In genomic region chr6:150492507-150492906, GRCh38 we compare ENCODE assay signal across 15 cellular contexts.
A peak's percentile ranks its signal among the peaks of the same experiment; 100 is the strongest.
DNase-seq lines count a peak whose midpoint lies in the region; ATAC-seq and TF ChIP-seq lines count a peak whose summit lies in the region.
"Had no signal": no experiment of that assay in that cellular context is flagged by ENCODE, and none has a peak within 500 bp of the region (broad histone marks: within the 10 kb centered on the region; RNA-seq: fewer than 3 reads in every experiment).

No MANE protein-coding gene starts in this region.

- H3K27me3 ChIP-seq in endodermal cell (ENCODE audit: control insufficient read depth, insufficient read depth, low read length, poor library complexity, severe bottlenecking): no peaks in the 10 kb centered on the region
- H3K27me3 ChIP-seq: dorsolateral prefrontal cortex, gastroesophageal sphincter, right atrium auricular region had no signal

- no peaks in the 10 kb centered on the region for H3K4me1 ChIP-seq in endodermal cell (ENCODE audit: control insufficient read depth, insufficient read depth, low read length)
- H3K4me1 ChIP-seq: gastroesophageal sphincter, right atrium auricular region had no signal

- no peaks in the 10 kb centered on the region for H3K36me3 Mint-ChIP-seq in endodermal cell (ENCODE audit: low read depth)
- peaks cover 12% of the 10 kb centered on the region for H3K36me3 Mint-ChIP-seq in stimulated activated memory B cell treated with anti-CD40 and anti-IgM and Interleukin-4, amounts not matched to agents 10 μg/mL and 1 μg/mL and 100 μg/mL, for 72 hours
- H3K36me3 Mint-ChIP-seq: CD8-positive, alpha-beta T cell had no signal

- H3K9me3 ChIP-seq in endodermal cell (ENCODE audit: control insufficient read depth, low read length): no peaks in the 10 kb centered on the region
- H3K9me3 ChIP-seq: gastroesophageal sphincter, right atrium auricular region had no signal

- H3K4me3 Mint-ChIP-seq in endodermal cell: no peak overlapping the region
- H3K4me3 Mint-ChIP-seq in stimulated activated memory B cell treated with anti-CD40 and anti-IgM and Interleukin-4, amounts not matched to agents 10 μg/mL and 1 μg/mL and 100 μg/mL, for 72 hours: no peak overlapping the region
- H3K4me3 Mint-ChIP-seq: CD8-positive, alpha-beta T cell had no signal

- no peaks in the 10 kb centered on the region for H3K27me3 Mint-ChIP-seq in endodermal cell (ENCODE audit: insufficient read depth)
- H3K27me3 Mint-ChIP-seq in stimulated activated memory B cell treated with anti-CD40 and anti-IgM and Interleukin-4, amounts not matched to agents 10 μg/mL and 1 μg/mL and 100 μg/mL, for 72 hours: peaks cover 9% of the 10 kb centered on the region

- no peak overlapping the region for H3K27ac Mint-ChIP-seq in endodermal cell
- H3K27ac Mint-ChIP-seq in stimulated activated memory B cell treated with anti-CD40 and anti-IgM and Interleukin-4, amounts not matched to agents 10 μg/mL and 1 μg/mL and 100 μg/mL, for 72 hours: peak overlapping the region; percentile 61
- H3K27ac Mint-ChIP-seq: CD8-positive, alpha-beta T cell had no signal

- no peak overlapping the region for H3K4me3 ChIP-seq in endodermal cell (ENCODE audit: low read length)
- H3K4me3 ChIP-seq: dorsolateral prefrontal cortex, gastroesophageal sphincter, right atrium auricular region had no signal

- WGBS in endodermal cell (ENCODE audit: insufficient coverage in 1 of 2, insufficient read length in 1 of 2), 2 experiments: 89 to 100% methylated on average over 1 to 2 of the region's 2 CpGs

- ATAC-seq in stimulated activated memory B cell treated with anti-CD40 and anti-IgM and Interleukin-4, amounts not matched to agents 10 μg/mL and 1 μg/mL and 100 μg/mL, for 72 hours: no peak
- ATAC-seq in HG02970 (IDR thresholded peaks at IDR 0.05; ENCODE audit: low FRiP score, unreplicated experiment): no peak
- ATAC-seq: CD8-positive, alpha-beta T cell; gastroesophageal sphincter; Right ventricle myocardium inferior had no signal

- H3K27ac ChIP-seq in RWPE1: peak overlapping the region; percentile 50
- H3K27ac ChIP-seq in endodermal cell (ENCODE audit: low read depth, low read length): no peak overlapping the region
- H3K27ac ChIP-seq: dorsolateral prefrontal cortex, gastroesophageal sphincter, right atrium auricular region had no signal

- POLR2A ChIA-PET in RWPE1 (lab: Yijun Ruan, JAX; ENCODE audit: low non-redundant PET): no interaction called here

- TF ChIP-seq CTCF in RWPE1 (conservative IDR thresholded peaks at IDR 0.05; ENCODE audit: low read depth) (no peak), endodermal cell (conservative IDR thresholded peaks at IDR 0.05) (no peak)

- H3K9ac ChIP-seq in endodermal cell (ENCODE audit: extremely low read depth, low read length, poor library complexity, severe bottlenecking): no peak overlapping the region

- no peaks in the 10 kb centered on the region for H3K36me3 ChIP-seq in endodermal cell (ENCODE audit: control insufficient read depth, insufficient read depth, low read length)
- H3K36me3 ChIP-seq: gastroesophageal sphincter, right atrium auricular region had no signal

- CTCF ChIA-PET in RWPE1 (lab: Yijun Ruan, JAX): interaction anchor here (0.6 kb wide), 1 partner anchor 18 kb away, joined by 3 read pairs; no protein-coding TSS in a partner anchor

- peaks cover 8% of the 10 kb centered on the region for H3K9me3 Mint-ChIP-seq in endodermal cell
- peaks cover 14% of the 10 kb centered on the region for H3K9me3 Mint-ChIP-seq in stimulated activated memory B cell treated with anti-CD40 and anti-IgM and Interleukin-4, amounts not matched to agents 10 μg/mL and 1 μg/mL and 100 μg/mL, for 72 hours

- no peaks in the 10 kb centered on the region for H3K4me1 Mint-ChIP-seq in endodermal cell
- peaks cover 18% of the 10 kb centered on the region for H3K4me1 Mint-ChIP-seq in stimulated activated memory B cell treated with anti-CD40 and anti-IgM and Interleukin-4, amounts not matched to agents 10 μg/mL and 1 μg/mL and 100 μg/mL, for 72 hours

- peak; percentile 90 for DNase-seq in HK-2 (ENCODE audit: unreplicated experiment)
- DNase-seq in RWPE1 (ENCODE audit: low spot score): peak; percentile 87
- DNase-seq in endodermal cell: peak; percentile 64
- no peak for DNase-seq in NCI-H2107 treated with DMSO at 0.1 percent for 48 hours (lab: John Stamatoyannopoulos, UW; ENCODE audit: unreplicated experiment)
- no peak for DNase-seq in OCI-M2 (lab: John Stamatoyannopoulos, UW; ENCODE audit: unreplicated experiment)
- DNase-seq: CD8-positive, alpha-beta T cell; dorsolateral prefrontal cortex; kidney; MV-4-11; NCI-H446 had no signal

Comparison
In these comparisons a context has a peak if more than half of its experiments do, and no peak if none do; other contexts are left out.
1. DNase-seq: peak in HK-2 (single experiment), RWPE1 (single experiment) and endodermal cell (single experiment); none in NCI-H2107 treated with DMSO at 0.1 percent for 48 hours (single experiment) and OCI-M2 (single experiment).